ENCODE assay signal across 11 cellular contexts in genomic region chr6:79040083-79040482, GRCh38. TPM values are rescaled to one million over a fixed set of nuclear protein-coding genes. Genes with fewer than 3 reads are reported as not detected.
DNase-seq lines count a peak whose midpoint lies in the region; ATAC-seq and TF ChIP-seq lines count a peak whose summit lies in the region.
"Had no signal": no experiment of that assay in that cellular context is flagged by ENCODE, and none has a peak within 500 bp of the region (broad histone marks: within the 10 kb centered on the region; RNA-seq: fewer than 3 reads in every experiment).

No MANE protein-coding gene starts in this region.

- H3K9me3 ChIP-seq in neural cell (ENCODE audit: low read length), result no peaks in the 10 kb centered on the region
- H3K9me3 ChIP-seq: body of pancreas had no signal

- no peak for TF ChIP-seq RAD21 in neural cell (conservative IDR thresholded peaks at IDR 0.05)

- peak overlapping the region; percentile 29 for H3K27ac ChIP-seq in neural cell (ENCODE audit: low read length)
- H3K27ac ChIP-seq: body of pancreas had no signal

- H3F3A ChIP-seq in neural cell (ENCODE audit: insufficient read depth, low read length, poor library complexity, severe bottlenecking), result no peaks in the 10 kb centered on the region

- no peaks in the 10 kb centered on the region for H3K9me2 ChIP-seq in neural cell (ENCODE audit: insufficient read depth, low read length)

- H3K27me3 ChIP-seq in neural cell (ENCODE audit: insufficient read depth, low read depth, low read length), result no peaks in the 10 kb centered on the region
- H3K27me3 ChIP-seq: body of pancreas had no signal

- peak; percentile 91 for ATAC-seq in activated CD4-positive, alpha-beta T cell treated with anti-CD3 and anti-CD28 coated beads for 36 hours
- ATAC-seq in HG02588 (IDR thresholded peaks at IDR 0.05; ENCODE audit: unreplicated experiment), result peak; percentile 71
- ATAC-seq in HG03558 (IDR thresholded peaks at IDR 0.05; ENCODE audit: extremely low read depth, unreplicated experiment), result peak; percentile 67
- ATAC-seq: body of pancreas had no signal

- H3K4me3 Mint-ChIP-seq in activated CD4-positive, alpha-beta T cell treated with anti-CD3 and anti-CD28 coated beads for 36 hours, result no peak overlapping the region
- H3K4me3 Mint-ChIP-seq in activated CD4-positive, alpha-beta T cell treated with anti-CD3 and anti-CD28 coated beads, Interleukin-2, amount 10 ng/mL, durations not matched to agents 7 days and 5 days, result no peak overlapping the region
- H3K4me3 Mint-ChIP-seq: natural killer cell treated with Interleukin-12 subunit alpha and Interleukin-12 subunit beta and Interleukin-15 and Interleukin-18, amount 100 ng/mL, for 72 hours had no signal

- POLR2A ChIA-PET in activated CD4-positive, alpha-beta T cell treated with anti-CD3 and anti-CD28 coated beads for 36 hours (lab: Charles Lee), result no interaction called here
- POLR2A ChIA-PET in activated CD4-positive, alpha-beta T cell treated with anti-CD3 and anti-CD28 coated beads, Interleukin-2, amount 10 ng/mL, durations not matched to agents 7 days and 5 days (lab: Charles Lee), result interaction anchor here (0.7 kb wide), 1 partner anchor 35 kb away, joined by 5 read pairs; no protein-coding TSS in a partner anchor

- no peaks in the 10 kb centered on the region for H3K27me3 Mint-ChIP-seq in activated CD4-positive, alpha-beta T cell treated with anti-CD3 and anti-CD28 coated beads for 36 hours
- no peaks in the 10 kb centered on the region for H3K27me3 Mint-ChIP-seq in activated CD4-positive, alpha-beta T cell treated with anti-CD3 and anti-CD28 coated beads, Interleukin-2, amount 10 ng/mL, durations not matched to agents 7 days and 5 days
- H3K27me3 Mint-ChIP-seq: natural killer cell treated with Interleukin-12 subunit alpha and Interleukin-12 subunit beta and Interleukin-15 and Interleukin-18, amount 100 ng/mL, for 72 hours had no signal

- DNase-seq in activated CD4-positive, alpha-beta T cell treated with anti-CD3 and anti-CD28 coated beads for 36 hours, result peak; percentile 20
- no peak for DNase-seq in activated CD4-positive, alpha-beta T cell treated with anti-CD3 and anti-CD28 coated beads, Interleukin-2, amount 10 ng/mL, durations not matched to agents 7 days and 5 days
- DNase-seq in middle frontal gyrus (ENCODE audit: extremely low spot score, low spot score) (no peak), NCI-H1092 treated with DMSO at 0.1 percent for 48 hours (lab: John Stamatoyannopoulos, UW) (no peak), cerebellar cortex (ENCODE audit: low spot score) (no peak)
- DNase-seq: body of pancreas, NCI-H774 had no signal

- no peaks in the 10 kb centered on the region for H3K9me3 Mint-ChIP-seq in activated CD4-positive, alpha-beta T cell treated with anti-CD3 and anti-CD28 coated beads for 36 hours (ENCODE audit: low read depth)
- no peaks in the 10 kb centered on the region for H3K9me3 Mint-ChIP-seq in activated CD4-positive, alpha-beta T cell treated with anti-CD3 and anti-CD28 coated beads, Interleukin-2, amount 10 ng/mL, durations not matched to agents 7 days and 5 days
- H3K9me3 Mint-ChIP-seq: natural killer cell treated with Interleukin-12 subunit alpha and Interleukin-12 subunit beta and Interleukin-15 and Interleukin-18, amount 100 ng/mL, for 72 hours had no signal

- peaks cover 51% of the 10 kb centered on the region for H3K36me3 Mint-ChIP-seq in activated CD4-positive, alpha-beta T cell treated with anti-CD3 and anti-CD28 coated beads for 36 hours (ENCODE audit: low read depth)
- peaks cover 61% of the 10 kb centered on the region for H3K36me3 Mint-ChIP-seq in activated CD4-positive, alpha-beta T cell treated with anti-CD3 and anti-CD28 coated beads, Interleukin-2, amount 10 ng/mL, durations not matched to agents 7 days and 5 days (ENCODE audit: low read depth)

- no peak overlapping the region for H2AFZ ChIP-seq in neural cell (ENCODE audit: low read depth, low read length)

- no peak overlapping the region for H3K9ac ChIP-seq in neural cell (ENCODE audit: low read length)

- peaks cover 43% of the 10 kb centered on the region for H3K79me2 ChIP-seq in neural cell (replicated peaks; ENCODE audit: insufficient read depth, low read length)

- H3K27ac Mint-ChIP-seq in activated CD4-positive, alpha-beta T cell treated with anti-CD3 and anti-CD28 coated beads for 36 hours, result no peak overlapping the region
- H3K27ac Mint-ChIP-seq in activated CD4-positive, alpha-beta T cell treated with anti-CD3 and anti-CD28 coated beads, Interleukin-2, amount 10 ng/mL, durations not matched to agents 7 days and 5 days, result no peak overlapping the region
- H3K27ac Mint-ChIP-seq: natural killer cell treated with Interleukin-12 subunit alpha and Interleukin-12 subunit beta and Interleukin-15 and Interleukin-18, amount 100 ng/mL, for 72 hours had no signal

- H3K4me3 ChIP-seq in neural cell (ENCODE audit: low read length), result no peak overlapping the region
- H3K4me3 ChIP-seq: body of pancreas had no signal

- CTCF ChIA-PET in activated CD4-positive, alpha-beta T cell treated with anti-CD3 and anti-CD28 coated beads for 36 hours (lab: Charles Lee), result interaction anchor here (1.0 kb wide), 1 partner anchor 288 kb away, joined by 4 read pairs; no protein-coding TSS in a partner anchor
- CTCF ChIA-PET in activated CD4-positive, alpha-beta T cell treated with anti-CD3 and anti-CD28 coated beads, Interleukin-2, amount 10 ng/mL, durations not matched to agents 7 days and 5 days (lab: Charles Lee), result interaction anchor here (2.0 kb wide), 1 partner anchor 9 kb away, joined by 6 read pairs; no protein-coding TSS in a partner anchor

- TF ChIP-seq EP300 in neural cell (conservative IDR thresholded peaks at IDR 0.05; ENCODE audit: poor library complexity, severe bottlenecking), result peak; percentile 69

- TF ChIP-seq CTCF in neural cell (IDR thresholded peaks at IDR 0.05; ENCODE audit: poor library complexity, severe bottlenecking), result no peak

- no peaks in the 10 kb centered on the region for H3K36me3 ChIP-seq in neural cell (ENCODE audit: insufficient read depth, low read length)

- peaks cover 66% of the 10 kb centered on the region for H3K4me1 Mint-ChIP-seq in activated CD4-positive, alpha-beta T cell treated with anti-CD3 and anti-CD28 coated beads for 36 hours
- peaks cover 33% of the 10 kb centered on the region for H3K4me1 Mint-ChIP-seq in activated CD4-positive, alpha-beta T cell treated with anti-CD3 and anti-CD28 coated beads, Interleukin-2, amount 10 ng/mL, durations not matched to agents 7 days and 5 days

- no peaks in the 10 kb centered on the region for H4K20me1 ChIP-seq in neural cell (ENCODE audit: insufficient read depth)

- no peak overlapping the region for H3K4me2 ChIP-seq in neural cell (ENCODE audit: low read length)

- intact Hi-C loops in activated CD4-positive, alpha-beta T cell treated with anti-CD3 and anti-CD28 coated beads for 36 hours (cut with DNase I, micrococcal nuclease), result loop anchor here (1.0 to 10.0 kb wide), 3 partner anchors 31 to 295 kb away; partner anchors contain the start of gene PHIP (in 1 of the 2)

TF ChIP-seq in neural cell, 6 proteins besides CTCF, POLR2A, EP300 and RAD21:
- TF ChIP-seq REST (IDR thresholded peaks at IDR 0.05; ENCODE audit: borderline replicate concordance) (peak; percentile 19), MXI1 (conservative IDR thresholded peaks at IDR 0.05; ENCODE audit: poor library complexity, severe bottlenecking) (no peak), TAF1 (IDR thresholded peaks at IDR 0.05; ENCODE audit: low read depth) (no peak), POLR2AphosphoS5 (IDR thresholded peaks at IDR 0.05) (peak; percentile 57), EZH2 (IDR thresholded peaks at IDR 0.05; ENCODE audit: borderline replicate concordance, insufficient read depth, low read length, poor library complexity, severe bottlenecking) (no peak), SMC3 (conservative IDR thresholded peaks at IDR 0.05; ENCODE audit: poor library complexity) (no peak)

RNA-seq across cellular contexts. Expression of gene PHIP, which starts 38.0 kb away (rescaled TPM):
- total RNA-seq in activated CD4-positive, alpha-beta T cell treated with anti-CD3 and anti-CD28 coated beads for 36 hours, result 10 to 100 TPM; 24.8 to 25.5 TPM
- total RNA-seq in activated CD4-positive, alpha-beta T cell treated with anti-CD3 and anti-CD28 coated beads, Interleukin-2, amount 10 ng/mL, durations not matched to agents 7 days and 5 days, result 10 to 100 TPM; 31.6 to 33.9 TPM
- 44.5 and 50.8 TPM in 2 replicates for polyA plus RNA-seq in neural cell
- polyA minus RNA-seq in neural cell, result 133 and 166 TPM in 2 replicates
